2 cellular contexts compared by ENCODE assay signal in genomic region chr1:218772575-218772974, GRCh38.
A peak's percentile ranks its signal among the peaks of the same experiment; 100 is the strongest.
TF ChIP-seq lines count a peak whose summit lies in the region.

No MANE protein-coding gene starts in this region.

TF ChIP-seq in IMR-90, 13 proteins besides CTCF, POLR2A, EP300 and RAD21 (continued from another document):
- no peak for TF ChIP-seq RCOR1 (IDR thresholded peaks at IDR 0.05; ENCODE audit: insufficient replicate concordance, low read length)
- TF ChIP-seq SMC3 (IDR thresholded peaks at IDR 0.05; ENCODE audit: low read depth, low read length) = no peak
- TF ChIP-seq CEBPB (IDR thresholded peaks at IDR 0.05; ENCODE audit: low read depth, low read length) = peak; percentile 19; the same call in 1 of the 2 replicates
- TF ChIP-seq, protein P1, sequence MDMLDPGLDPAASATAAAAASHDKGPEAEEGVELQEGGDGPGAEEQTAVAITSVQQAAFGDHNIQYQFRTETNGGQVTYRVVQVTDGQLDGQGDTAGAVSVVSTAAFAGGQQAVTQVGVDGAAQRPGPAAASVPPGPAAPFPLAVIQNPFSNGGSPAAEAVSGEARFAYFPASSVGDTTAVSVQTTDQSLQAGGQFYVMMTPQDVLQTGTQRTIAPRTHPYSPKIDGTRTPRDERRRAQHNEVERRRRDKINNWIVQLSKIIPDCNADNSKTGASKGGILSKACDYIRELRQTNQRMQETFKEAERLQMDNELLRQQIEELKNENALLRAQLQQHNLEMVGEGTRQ (IDR thresholded peaks at IDR 0.05; ENCODE audit: low read depth, low read length) = no peak

TF ChIP-seq in GM23338, 12 proteins besides CTCF, POLR2A, EP300 and RAD21:
- TF ChIP-seq, protein P2, sequence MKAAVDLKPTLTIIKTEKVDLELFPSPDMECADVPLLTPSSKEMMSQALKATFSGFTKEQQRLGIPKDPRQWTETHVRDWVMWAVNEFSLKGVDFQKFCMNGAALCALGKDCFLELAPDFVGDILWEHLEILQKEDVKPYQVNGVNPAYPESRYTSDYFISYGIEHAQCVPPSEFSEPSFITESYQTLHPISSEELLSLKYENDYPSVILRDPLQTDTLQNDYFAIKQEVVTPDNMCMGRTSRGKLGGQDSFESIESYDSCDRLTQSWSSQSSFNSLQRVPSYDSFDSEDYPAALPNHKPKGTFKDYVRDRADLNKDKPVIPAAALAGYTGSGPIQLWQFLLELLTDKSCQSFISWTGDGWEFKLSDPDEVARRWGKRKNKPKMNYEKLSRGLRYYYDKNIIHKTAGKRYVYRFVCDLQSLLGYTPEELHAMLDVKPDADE (IDR thresholded peaks at IDR 0.05) = no peak
- TF ChIP-seq POLR2AphosphoS5 (IDR thresholded peaks at IDR 0.05; ENCODE audit: low read depth) (no peak), EZH2 (IDR thresholded peaks at IDR 0.05; ENCODE audit: low read depth, unreplicated experiment) (no peak), JUNB (IDR thresholded peaks at IDR 0.05; ENCODE audit: unreplicated experiment) (no peak), STAT1 (IDR thresholded peaks at IDR 0.05; ENCODE audit: unreplicated experiment) (no peak), ZNF114 (CRISPR knock-in tag; IDR thresholded peaks at IDR 0.05) (no peak), ZNF462 (CRISPR knock-in tag; IDR thresholded peaks at IDR 0.05) (no peak), ZNF331 (CRISPR knock-in tag; IDR thresholded peaks at IDR 0.05; ENCODE audit: low read depth) (no peak), CREB1 (CRISPR knock-in tag; IDR thresholded peaks at IDR 0.05; ENCODE audit: low read depth) (no peak), NANOG (IDR thresholded peaks at IDR 0.05; ENCODE audit: borderline replicate concordance) (no peak), EZH2phosphoT487 (IDR thresholded peaks at IDR 0.05; ENCODE audit: unreplicated experiment) (no peak)
- TF ChIP-seq, protein P3, sequence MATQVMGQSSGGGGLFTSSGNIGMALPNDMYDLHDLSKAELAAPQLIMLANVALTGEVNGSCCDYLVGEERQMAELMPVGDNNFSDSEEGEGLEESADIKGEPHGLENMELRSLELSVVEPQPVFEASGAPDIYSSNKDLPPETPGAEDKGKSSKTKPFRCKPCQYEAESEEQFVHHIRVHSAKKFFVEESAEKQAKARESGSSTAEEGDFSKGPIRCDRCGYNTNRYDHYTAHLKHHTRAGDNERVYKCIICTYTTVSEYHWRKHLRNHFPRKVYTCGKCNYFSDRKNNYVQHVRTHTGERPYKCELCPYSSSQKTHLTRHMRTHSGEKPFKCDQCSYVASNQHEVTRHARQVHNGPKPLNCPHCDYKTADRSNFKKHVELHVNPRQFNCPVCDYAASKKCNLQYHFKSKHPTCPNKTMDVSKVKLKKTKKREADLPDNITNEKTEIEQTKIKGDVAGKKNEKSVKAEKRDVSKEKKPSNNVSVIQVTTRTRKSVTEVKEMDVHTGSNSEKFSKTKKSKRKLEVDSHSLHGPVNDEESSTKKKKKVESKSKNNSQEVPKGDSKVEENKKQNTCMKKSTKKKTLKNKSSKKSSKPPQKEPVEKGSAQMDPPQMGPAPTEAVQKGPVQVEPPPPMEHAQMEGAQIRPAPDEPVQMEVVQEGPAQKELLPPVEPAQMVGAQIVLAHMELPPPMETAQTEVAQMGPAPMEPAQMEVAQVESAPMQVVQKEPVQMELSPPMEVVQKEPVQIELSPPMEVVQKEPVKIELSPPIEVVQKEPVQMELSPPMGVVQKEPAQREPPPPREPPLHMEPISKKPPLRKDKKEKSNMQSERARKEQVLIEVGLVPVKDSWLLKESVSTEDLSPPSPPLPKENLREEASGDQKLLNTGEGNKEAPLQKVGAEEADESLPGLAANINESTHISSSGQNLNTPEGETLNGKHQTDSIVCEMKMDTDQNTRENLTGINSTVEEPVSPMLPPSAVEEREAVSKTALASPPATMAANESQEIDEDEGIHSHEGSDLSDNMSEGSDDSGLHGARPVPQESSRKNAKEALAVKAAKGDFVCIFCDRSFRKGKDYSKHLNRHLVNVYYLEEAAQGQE (IDR thresholded peaks at IDR 0.05; ENCODE audit: unreplicated experiment) = no peak
